Comparison of ENCODE assay signal across 8 cellular contexts in genomic region chr4:184536881-184537248, GRCh38.
DNase-seq lines count a peak whose midpoint lies in the region; ATAC-seq, FAIRE-seq and TF ChIP-seq lines count a peak whose summit lies in the region.

No MANE protein-coding gene starts in this region.

- TF ChIP-seq CTCF in fibroblast of lung (conservative IDR thresholded peaks at IDR 0.05 in 1 of 2, IDR thresholded peaks at IDR 0.05 in 1 of 2; ENCODE audit: low read depth in 1 of 2, low read length in 2 of 2), result no peak

- peak overlapping the region; percentile 52 for H2AFZ ChIP-seq in fibroblast of lung (ENCODE audit: low read length)
- H2AFZ ChIP-seq in trophoblast cell (ENCODE audit: insufficient read depth, low read length, poor library complexity), result no peak overlapping the region

- no peak overlapping the region for H2BK5ac ChIP-seq in trophoblast cell (ENCODE audit: low read depth, low read length, poor library complexity)

- ATAC-seq in GM21526 (IDR thresholded peaks at IDR 0.05; ENCODE audit: low FRiP score, unreplicated experiment), result peak; percentile 1

- H4K8ac ChIP-seq in trophoblast cell (ENCODE audit: low read depth, low read length), result peak overlapping the region; percentile 86

- H4K20me1 ChIP-seq in fibroblast of lung (ENCODE audit: control insufficient read depth, extremely low read depth, insufficient read depth, low read length), result no peaks in the 10 kb centered on the region

- H3K4me2 ChIP-seq in fibroblast of lung (ENCODE audit: extremely low read depth, insufficient read depth, low read length) (peak overlapping the region; percentile 79), trophoblast cell (ENCODE audit: low read length) (peak overlapping the region; percentile 85)

- no peak for FAIRE-seq in HTR-8/SVneo (lab: Jason Lieb, UNC)

- H3K4ac ChIP-seq in trophoblast cell (ENCODE audit: low read depth, low read length), result no peak overlapping the region

- H4K12ac ChIP-seq in trophoblast cell (ENCODE audit: low read depth, low read length), result no peak overlapping the region

- peak overlapping the region; percentile 64 for H3K4me3 ChIP-seq in SJCRH30
- H3K4me3 ChIP-seq in fibroblast of lung (replicated peaks in 1 of 4; ENCODE audit: control extremely low read depth in 1 of 4, insufficient read depth in 1 of 4, low read depth in 3 of 4, low read length in 4 of 4), result peak overlapping the region; percentile 48 to 89 (median 73)
- H3K4me3 ChIP-seq in trophoblast cell (ENCODE audit: low read depth, low read length), result peak overlapping the region; percentile 71

- H2AK5ac ChIP-seq in trophoblast cell (ENCODE audit: low read length), result no peak overlapping the region

- no peak overlapping the region for H3K14ac ChIP-seq in trophoblast cell (ENCODE audit: low read length)

- H3K27me3 ChIP-seq in SJCRH30, result no peaks in the 10 kb centered on the region
- H3K27me3 ChIP-seq in fibroblast of lung (ENCODE audit: control insufficient read depth, insufficient read depth, low read length), result no peaks in the 10 kb centered on the region
- H3K27me3 ChIP-seq in trophoblast cell (ENCODE audit: insufficient read depth, low read length), result no peaks in the 10 kb centered on the region

- H3K36me3 ChIP-seq in SJCRH30 (no peaks in the 10 kb centered on the region), fibroblast of lung (ENCODE audit: control insufficient read depth, insufficient read depth, low read length) (no peaks in the 10 kb centered on the region), trophoblast cell (ENCODE audit: control insufficient read depth in 1 of 2, insufficient read depth in 2 of 2, low read length in 2 of 2) (no peaks in the 10 kb centered on the region)

- H3K79me2 ChIP-seq in fibroblast of lung (ENCODE audit: control insufficient read depth, insufficient read depth, low read length) (no peaks in the 10 kb centered on the region), trophoblast cell (ENCODE audit: control insufficient read depth, insufficient read depth, low read length, poor library complexity) (no peaks in the 10 kb centered on the region)

- no CpG with 5 or more reads among the region's 5 CpGs for WGBS in trophoblast cell (ENCODE audit: extremely low coverage, insufficient coverage, insufficient read length)

- H3K23ac ChIP-seq in trophoblast cell (ENCODE audit: low read length), result no peak overlapping the region

- DNase-seq in SJCRH30 (no peak), fibroblast of lung (ENCODE audit: low read depth in 2 of 2) (peak; percentile 4), trophoblast cell (no peak), DMS153 treated with DMSO at 0.1 percent for 48 hours (lab: John Stamatoyannopoulos, UW; ENCODE audit: unreplicated experiment) (no peak), dermis blood vessel endothelial cell (no peak), HTR-8/SVneo (ENCODE audit: insufficient read length, low spot score) (no peak)
- no peak for DNase-seq in activated CD4-positive, alpha-beta T cell treated with anti-CD3 and anti-CD28 coated beads for 48 hours

- H3K9me3 ChIP-seq in SJCRH30 (replicated peaks) (no peaks in the 10 kb centered on the region), fibroblast of lung (ENCODE audit: control insufficient read depth, insufficient read depth, low read depth, low read length) (no peaks in the 10 kb centered on the region), trophoblast cell (ENCODE audit: insufficient read depth, low read depth, low read length) (no peaks in the 10 kb centered on the region)

- H3K27ac ChIP-seq in SJCRH30 (peak overlapping the region; percentile 20; the same call in 1 of the 2 replicates), fibroblast of lung (ENCODE audit: insufficient read depth, low read length) (peak overlapping the region; percentile 73), trophoblast cell (ENCODE audit: low read depth, low read length) (peak overlapping the region; percentile 72)

- H3K18ac ChIP-seq in trophoblast cell (ENCODE audit: low read length), result no peak overlapping the region

- H2BK120ac ChIP-seq in trophoblast cell (ENCODE audit: insufficient read depth, low read length, poor library complexity), result no peak overlapping the region

- peaks cover 3% of the 10 kb centered on the region for H3K79me1 ChIP-seq in trophoblast cell (ENCODE audit: low read length)

- H3K4me1 ChIP-seq in SJCRH30 (no peaks in the 10 kb centered on the region), fibroblast of lung (ENCODE audit: control insufficient read depth, extremely low read depth, insufficient read depth, low read length) (peaks cover 2% of the 10 kb centered on the region), trophoblast cell (ENCODE audit: control insufficient read depth in 1 of 2, insufficient read depth in 2 of 2, low read length in 2 of 2) (no peaks in the 10 kb centered on the region)

- H4K91ac ChIP-seq in trophoblast cell (ENCODE audit: low read depth, low read length), result no peak overlapping the region

- no peak overlapping the region for H2BK12ac ChIP-seq in trophoblast cell (ENCODE audit: low read length)

- H3K9ac ChIP-seq in fibroblast of lung (ENCODE audit: insufficient read depth, low read length) (peak overlapping the region; percentile 64), trophoblast cell (ENCODE audit: low read length) (peak overlapping the region; percentile 32)

Comparison
In these comparisons a context has a peak if more than half of its experiments do, and no peak if none do; other contexts are left out.
1. DNase-seq: peak in fibroblast of lung (2 of 2); none in SJCRH30 (0 of 2), trophoblast cell (0 of 2), DMS153 treated with DMSO at 0.1 percent for 48 hours (single experiment), dermis blood vessel endothelial cell (single experiment), activated CD4-positive, alpha-beta T cell treated with anti-CD3 and anti-CD28 coated beads for 48 hours (single experiment) and HTR-8/SVneo (single experiment).
2. H3K27ac ChIP-seq: peak in every context shown above with its lines; median percentile 73 in fibroblast of lung; 72 in trophoblast cell; 20 in SJCRH30.
3. Peak in every context shown above with its lines, with median percentiles within 50 percentile points of each other: H3K4me3 ChIP-seq.